In the genomic region with DNA sequence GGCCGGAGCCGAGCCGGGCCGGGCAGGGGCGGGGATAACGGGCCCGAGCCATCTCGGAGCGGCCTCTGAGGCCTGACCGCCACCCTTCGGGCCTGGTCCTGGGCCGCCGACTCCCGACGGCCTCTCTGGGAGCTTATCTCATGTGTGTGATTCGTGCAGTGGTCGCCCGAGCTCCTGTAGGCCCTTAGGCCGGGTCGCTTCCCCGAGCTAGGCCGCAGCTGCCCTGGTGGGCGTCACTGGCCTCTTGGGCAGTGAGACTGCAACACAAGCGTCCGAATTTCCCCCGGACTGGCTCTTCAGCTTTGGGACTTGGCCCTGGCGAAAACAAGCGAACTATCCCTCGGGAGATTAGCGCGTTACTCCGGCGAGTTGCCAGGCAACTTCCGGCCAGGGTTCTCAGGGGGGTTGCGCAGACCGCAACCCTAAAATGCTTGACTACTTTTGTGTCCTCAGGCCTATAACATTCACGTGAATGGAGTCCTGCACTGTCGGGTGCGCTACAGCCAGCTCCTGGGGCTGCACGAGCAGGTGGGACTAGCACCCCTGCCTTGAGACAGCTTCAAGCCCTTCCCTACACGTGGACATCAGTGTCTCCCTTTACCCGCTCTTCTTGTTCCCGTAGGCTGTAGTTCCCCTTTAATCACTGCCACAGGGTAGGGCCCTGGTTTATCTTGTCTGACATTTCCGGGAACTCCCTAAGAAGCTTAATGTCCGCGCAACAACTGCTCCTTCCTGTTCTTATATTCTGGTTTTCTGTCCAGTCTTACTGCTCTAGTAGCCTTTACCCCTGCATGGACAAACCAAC, we compare ENCODE assay signal across 8 cellular contexts. TPM values are rescaled to one million over a fixed set of nuclear protein-coding genes. Genes with fewer than 3 reads are reported as not detected.
DNase-seq lines count a peak whose midpoint lies in the region; ATAC-seq and TF ChIP-seq lines count a peak whose summit lies in the region.

No MANE protein-coding gene starts in this region.

- no peaks in the 10 kb centered on the region for H3K27me3 ChIP-seq in cardiac muscle cell

- peaks cover 49% of the 10 kb centered on the region for H3K36me3 ChIP-seq in cardiac muscle cell

- no peaks in the 10 kb centered on the region for H3K27me3 Mint-ChIP-seq in activated naive CD4-positive, alpha-beta T cell treated with anti-CD3 and anti-CD28 coated beads for 36 hours (ENCODE audit: low read depth)

- ATAC-seq in GM18498 (IDR thresholded peaks at IDR 0.05; ENCODE audit: unreplicated experiment) (peak; percentile 31), HG02798 (IDR thresholded peaks at IDR 0.05; ENCODE audit: poor library complexity, unreplicated experiment) (peak; percentile 29)

- peak overlapping the region; percentile 94 for H3K27ac Mint-ChIP-seq in activated naive CD4-positive, alpha-beta T cell treated with anti-CD3 and anti-CD28 coated beads for 36 hours

- CTCF ChIA-PET in activated naive CD4-positive, alpha-beta T cell treated with anti-CD3 and anti-CD28 coated beads for 36 hours (lab: Charles Lee): interaction anchor here (0.7 to 1.8 kb wide), 7 partner anchors 9 to 258 kb away, joined by 3 to 6 read pairs (median 4); partner anchors contain the start of genes CCDC121, GPN1, GTF3C2 and PPM1G

- DNase-seq in A172 (ENCODE audit: low spot score) (peak; percentile 55), NCI-H82 treated with DMSO at 0.1 percent for 48 hours (lab: John Stamatoyannopoulos, UW; ENCODE audit: unreplicated experiment) (peak; percentile 45), cardiac muscle cell (ENCODE audit: low read depth in 1 of 2, low spot score in 1 of 2) (peak; percentile 14 to 81), pons (ENCODE audit: low spot score) (peak; percentile 55), DMS153 (lab: John Stamatoyannopoulos, UW) (no peak)
- peak; percentile 43 for DNase-seq in activated naive CD4-positive, alpha-beta T cell treated with anti-CD3 and anti-CD28 coated beads for 36 hours

- intact Hi-C loops in activated naive CD4-positive, alpha-beta T cell treated with anti-CD3 and anti-CD28 coated beads for 36 hours (cut with micrococcal nuclease): loop anchor here (1.0 to 5.0 kb wide), 15 partner anchors 9 to 321 kb away; partner anchors contain the start of genes ATRAID, CAD, CCDC121 and GPN1

- TF ChIP-seq CTCF in cardiac muscle cell (IDR thresholded peaks at IDR 0.05; ENCODE audit: low read depth, low read length): no peak

- peak overlapping the region; percentile 93 for H3K27ac ChIP-seq in cardiac muscle cell

- H3K4me3 ChIP-seq in cardiac muscle cell: peak overlapping the region; percentile 89

- H3K4me1 ChIP-seq in cardiac muscle cell (ENCODE audit: low read depth): peaks cover 11% of the 10 kb centered on the region

- H3K4me3 Mint-ChIP-seq in activated naive CD4-positive, alpha-beta T cell treated with anti-CD3 and anti-CD28 coated beads for 36 hours: peak overlapping the region; percentile 83

- peaks cover 26% of the 10 kb centered on the region for H3K36me3 Mint-ChIP-seq in activated naive CD4-positive, alpha-beta T cell treated with anti-CD3 and anti-CD28 coated beads for 36 hours (ENCODE audit: low read depth)

- peaks cover 30% of the 10 kb centered on the region for H3K4me1 Mint-ChIP-seq in activated naive CD4-positive, alpha-beta T cell treated with anti-CD3 and anti-CD28 coated beads for 36 hours (ENCODE audit: low read depth)

- H3K9me3 ChIP-seq in cardiac muscle cell (ENCODE audit: low read depth): no peaks in the 10 kb centered on the region

- no peaks in the 10 kb centered on the region for H3K9me3 Mint-ChIP-seq in activated naive CD4-positive, alpha-beta T cell treated with anti-CD3 and anti-CD28 coated beads for 36 hours

RNA-seq across cellular contexts. Expression of gene SNX17, which starts 0.6 kb away (rescaled TPM):
- 202 and 226 TPM in 2 replicates for total RNA-seq in A172 (2014; rRNA removed; shearing (Covaris generic))
- total RNA-seq in activated naive CD4-positive, alpha-beta T cell treated with anti-CD3 and anti-CD28 coated beads for 36 hours: 10 to 100 TPM; 68.5 to 75.5 TPM
- total RNA-seq in cardiac muscle cell: 91.9 and 141 TPM in 2 replicates
- polyA plus RNA-seq in cardiac muscle cell: 130 and 135 TPM in 2 replicates

RNA-seq across cellular contexts. Expression of gene EIF2B4, which starts 0.9 kb away (rescaled TPM):
- total RNA-seq in A172 (2014; rRNA removed; shearing (Covaris generic)): 31.2 and 43.4 TPM in 2 replicates
- total RNA-seq in activated naive CD4-positive, alpha-beta T cell treated with anti-CD3 and anti-CD28 coated beads for 36 hours: 10 to 100 TPM; 24.4 to 25.2 TPM
- 30.5 and 41.5 TPM in 2 replicates for total RNA-seq in cardiac muscle cell
- polyA plus RNA-seq in cardiac muscle cell: 93.9 and 94.9 TPM in 2 replicates

RNA-seq across cellular contexts. Expression of gene ZNF513, which starts 9.5 kb away (rescaled TPM):
- total RNA-seq in A172 (2014; rRNA removed; shearing (Covaris generic)): 1.4 TPM in 1 of 2 replicates, not detected in the other
- total RNA-seq in activated naive CD4-positive, alpha-beta T cell treated with anti-CD3 and anti-CD28 coated beads for 36 hours: 1 to 10 TPM; 4.9 to 5.2 TPM
- total RNA-seq in cardiac muscle cell: 29.7 and 31.7 TPM in 2 replicates
- 32.2 and 35.8 TPM in 2 replicates for polyA plus RNA-seq in cardiac muscle cell

RNA-seq across cellular contexts. Expression of gene GTF3C2, which starts 14.5 kb away (rescaled TPM):
- 56.4 and 67.8 TPM in 2 replicates for total RNA-seq in A172 (2014; rRNA removed; shearing (Covaris generic))
- total RNA-seq in activated naive CD4-positive, alpha-beta T cell treated with anti-CD3 and anti-CD28 coated beads for 36 hours: 10 to 100 TPM; 62.9 to 72.3 TPM
- 35.1 and 38.2 TPM in 2 replicates for total RNA-seq in cardiac muscle cell
- 47.7 and 56.8 TPM in 2 replicates for polyA plus RNA-seq in cardiac muscle cell

RNA-seq across cellular contexts. Expression of gene PPM1G, which starts 38.4 kb away (rescaled TPM):
- 185 and 200 TPM in 2 replicates for total RNA-seq in A172 (2014; rRNA removed; shearing (Covaris generic))
- 100 to 1,000 TPM in 1 of 2 experiments, 10 to 100 TPM in 1; 92.3 to 101 TPM for total RNA-seq in activated naive CD4-positive, alpha-beta T cell treated with anti-CD3 and anti-CD28 coated beads for 36 hours
- 96.2 and 101 TPM in 2 replicates for total RNA-seq in cardiac muscle cell
- 84.8 and 93.0 TPM in 2 replicates for polyA plus RNA-seq in cardiac muscle cell
